30 cellular contexts compared by ENCODE assay signal in genomic region chr6:76719449-76719848, GRCh38.
"Had no signal": no experiment of that assay in that cellular context is flagged by ENCODE, and none has a peak within 500 bp of the region (broad histone marks: within the 10 kb centered on the region; RNA-seq: fewer than 3 reads in every experiment).

No MANE protein-coding gene starts in this region.

- H3K79me2 ChIP-seq: parathyroid adenoma had no signal

- H3K9ac ChIP-seq: parathyroid adenoma had no signal

- FAIRE-seq: urothelium cell line had no signal

- H3K27me3 ChIP-seq: neutrophil, ovary, spleen, stomach, thyroid gland, tibial nerve, upper lobe of left lung, vagina had no signal

- ATAC-seq: naive thymus-derived CD8-positive, alpha-beta T cell; natural killer cell treated with Interleukin-12 subunit alpha and Interleukin-12 subunit beta and Interleukin-15 and Interleukin-18, amount 100 ng/mL, for 72 hours; psoas muscle; right cardiac atrium; sciatic nerve; stimulated activated naive B cell treated with anti-CD40 and anti-IgM and Interleukin-4, amounts not matched to agents 10 μg/mL and 1 μg/mL and 100 μg/mL, for 72 hours had no signal

- H3K4me1 ChIP-seq: parathyroid adenoma, psoas muscle, spleen, stomach, thyroid gland, tibial nerve, upper lobe of left lung, vagina had no signal

- DNase-seq: naive B cell; naive thymus-derived CD8-positive, alpha-beta T cell; nephron progenitor cell; nucleus accumbens; ovary; posterior cingulate gyrus; psoas muscle; right cardiac atrium; spleen; stimulated activated CD4-positive, alpha-beta T cell treated with anti-CD3 and anti-CD28 coated beads, Interleukin-12 subunit alpha, Interleukin-12 subunit beta, amount 100 ng/mL, for 4 hours; stimulated activated CD4-positive, alpha-beta T cell treated with anti-CD3 and anti-CD28 coated beads, Interleukin-1b, Interleukin-23, amount 100 ng/mL, for 48 hours; stimulated activated CD4-positive, alpha-beta T cell treated with anti-CD3 and anti-CD28 coated beads, Interleukin-4, amount 100 ng/mL, for 1 hour; stimulated activated CD4-positive, alpha-beta T cell treated with anti-CD3 and anti-CD28 coated beads, Interleukin-4, amount 100 ng/mL, for 4 hours; stimulated activated CD8-positive, alpha-beta memory T cell treated with anti-CD3 and anti-CD28 coated beads, Interleukin-4, amount 100 ng/mL, for 48 hours; stimulated activated naive B cell treated with anti-CD40 and anti-IgM and Interleukin-4, amounts not matched to agents 10 μg/mL and 1 μg/mL and 100 μg/mL, for 72 hours; stimulated activated naive CD4-positive, alpha-beta T cell treated with Interleukin-2 at 50 U/mL for 16 hours; stomach; thyroid gland; trophoblast cell; upper lobe of left lung had no signal

- H3K9me3 ChIP-seq: neutrophil, ovary, psoas muscle, spleen, stomach, thoracic aorta, thyroid gland, tibial nerve, upper lobe of left lung, vagina had no signal

- H3K36me3 ChIP-seq: neutrophil, ovary, spleen, stomach, thoracic aorta, thyroid gland, tibial nerve, upper lobe of left lung, vagina had no signal

- H3K4me2 ChIP-seq: smooth muscle cell had no signal

- H3K27ac ChIP-seq: neutrophil, ovary, parathyroid adenoma, psoas muscle, skin epidermis, spleen, stomach, thoracic aorta, thyroid gland, tibial nerve, upper lobe of left lung, vagina had no signal

- H2AFZ ChIP-seq: parathyroid adenoma had no signal

- H3K4me3 ChIP-seq: ovary, psoas muscle, skin epidermis, smooth muscle cell, spleen, stomach, thoracic aorta, thyroid gland, tibial nerve, upper lobe of left lung, vagina had no signal
